In the genomic region with DNA sequence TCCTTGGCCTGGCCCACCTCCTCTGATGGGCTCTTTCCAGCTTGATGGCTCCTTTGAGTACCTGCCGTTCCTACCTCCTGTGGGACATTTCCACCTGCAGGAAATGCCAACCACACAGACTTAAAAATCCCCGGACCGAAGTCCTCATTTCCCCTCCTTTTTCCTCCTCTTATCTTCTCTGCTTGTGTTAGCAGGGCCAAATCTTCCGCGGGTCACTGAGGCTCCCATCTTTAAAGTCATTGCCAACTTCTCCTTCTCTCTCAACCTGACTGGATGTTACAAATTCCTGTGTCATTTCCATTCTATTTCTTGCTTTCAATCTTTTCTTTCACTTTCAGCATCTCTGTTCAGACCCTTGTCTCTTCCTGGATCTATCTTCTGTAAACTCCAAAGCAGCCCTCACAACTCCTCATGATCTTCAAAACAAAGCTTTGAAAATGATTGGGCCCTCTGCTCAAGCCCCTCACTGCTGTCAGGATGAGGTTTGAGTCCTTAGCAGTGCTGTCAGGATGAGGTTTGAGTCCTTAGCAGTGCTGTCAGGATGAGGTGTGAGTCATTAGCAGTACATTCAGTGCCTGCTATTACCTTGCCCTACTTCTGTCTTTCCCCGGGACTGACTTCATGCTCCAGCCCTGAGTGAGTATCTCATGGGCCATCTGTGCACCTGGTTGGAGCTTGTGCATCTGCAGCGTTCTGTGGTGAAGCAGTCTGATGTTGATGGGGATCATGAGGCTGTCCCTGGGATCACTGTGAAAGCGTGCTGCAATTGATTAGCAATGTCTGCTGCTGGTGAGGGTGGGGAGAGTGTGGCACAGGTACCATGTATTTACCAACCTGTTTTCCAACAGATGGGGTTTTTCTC, we compare ENCODE assay signal across 13 cellular contexts.
A peak's percentile ranks its signal among the peaks of the same experiment; 100 is the strongest.
DNase-seq lines count a peak whose midpoint lies in the region; ATAC-seq and TF ChIP-seq lines count a peak whose summit lies in the region.
"Had no signal": no experiment of that assay in that cellular context is flagged by ENCODE, and none has a peak within 500 bp of the region (broad histone marks: within the 10 kb centered on the region; RNA-seq: fewer than 3 reads in every experiment).

No MANE protein-coding gene starts in this region.

- no peaks in the 10 kb centered on the region for H3K27me3 ChIP-seq in OCI-LY3 (ENCODE audit: low read depth, low read length)
- H3K27me3 ChIP-seq: ascending aorta had no signal

- peaks cover 38% of the 10 kb centered on the region for H3K4me1 ChIP-seq in OCI-LY3 (ENCODE audit: low read length)
- H3K4me1 ChIP-seq: ascending aorta, gastroesophageal sphincter had no signal

- no peaks in the 10 kb centered on the region for H3K79me2 ChIP-seq in OCI-LY3 (ENCODE audit: low read length)

- no peak for DNase-seq in activated CD8-positive, alpha-beta memory T cell treated with anti-CD3 and anti-CD28 coated beads, Interleukin-2, amount 10 ng/mL, durations not matched to agents 7 days and 5 days
- DNase-seq in activated CD8-positive, alpha-beta memory T cell treated with anti-CD3 and anti-CD28 coated beads for 24 hours: no peak
- DNase-seq in coronary artery (ENCODE audit: low spot score) (peak; percentile 52), progenitor cell of endocrine pancreas (ENCODE audit: low spot score, unreplicated experiment) (no peak), midbrain (lab: John Stamatoyannopoulos, UW) (no peak)
- no peak for DNase-seq in stimulated activated effector memory CD8-positive, alpha-beta T cell treated with anti-CD3 and anti-CD28 coated beads, Interleukin-12 subunit alpha, Interleukin-12 subunit beta, amount 100 ng/mL, for 72 hours (ENCODE audit: low spot score in 2 of 2)
- DNase-seq: effector CD4-positive, alpha-beta T cell; KG1; NCI-H2029 treated with DMSO at 0.1 percent for 48 hours had no signal

- H3K36me3 ChIP-seq in OCI-LY3 (replicated peaks; ENCODE audit: low read depth, low read length): no peaks in the 10 kb centered on the region
- H3K36me3 ChIP-seq: ascending aorta, gastroesophageal sphincter had no signal

- no peaks in the 10 kb centered on the region for H3K36me3 Mint-ChIP-seq in activated CD8-positive, alpha-beta memory T cell treated with anti-CD3 and anti-CD28 coated beads, Interleukin-2, amount 10 ng/mL, durations not matched to agents 7 days and 5 days
- H3K36me3 Mint-ChIP-seq in stimulated activated effector memory CD8-positive, alpha-beta T cell treated with anti-CD3 and anti-CD28 coated beads, Interleukin-12 subunit alpha, Interleukin-12 subunit beta, amount 100 ng/mL, for 72 hours: no peaks in the 10 kb centered on the region
- no peaks in the 10 kb centered on the region for H3K36me3 Mint-ChIP-seq in progenitor cell of endocrine pancreas (ENCODE audit: insufficient read depth)

- H3K9me3 ChIP-seq in OCI-LY3 (ENCODE audit: insufficient read depth, low read length): no peaks in the 10 kb centered on the region
- H3K9me3 ChIP-seq: ascending aorta, gastroesophageal sphincter had no signal

- H3K9me3 Mint-ChIP-seq in activated CD8-positive, alpha-beta memory T cell treated with anti-CD3 and anti-CD28 coated beads, Interleukin-2, amount 10 ng/mL, durations not matched to agents 7 days and 5 days (ENCODE audit: low read depth): no peaks in the 10 kb centered on the region
- H3K9me3 Mint-ChIP-seq in stimulated activated effector memory CD8-positive, alpha-beta T cell treated with anti-CD3 and anti-CD28 coated beads, Interleukin-12 subunit alpha, Interleukin-12 subunit beta, amount 100 ng/mL, for 72 hours: no peaks in the 10 kb centered on the region
- H3K9me3 Mint-ChIP-seq in progenitor cell of endocrine pancreas (ENCODE audit: low read depth): no peaks in the 10 kb centered on the region

- no peak overlapping the region for H3K4me2 ChIP-seq in OCI-LY3 (ENCODE audit: low read length)

- no peaks in the 10 kb centered on the region for H4K20me1 ChIP-seq in OCI-LY3 (ENCODE audit: insufficient read depth, low read length)

- H3K27ac ChIP-seq in OCI-LY3 (ENCODE audit: low read length) (no peak overlapping the region), coronary artery (no peak overlapping the region)
- H3K27ac ChIP-seq: ascending aorta, gastroesophageal sphincter had no signal

- H3K9ac ChIP-seq in OCI-LY3 (ENCODE audit: low read length): no peak overlapping the region

- peak; percentile 66 for ATAC-seq in activated CD8-positive, alpha-beta memory T cell treated with anti-CD3 and anti-CD28 coated beads, Interleukin-2, amount 10 ng/mL, durations not matched to agents 7 days and 5 days
- peak; percentile 85 for ATAC-seq in stimulated activated effector memory CD8-positive, alpha-beta T cell treated with anti-CD3 and anti-CD28 coated beads, Interleukin-12 subunit alpha, Interleukin-12 subunit beta, amount 100 ng/mL, for 72 hours
- ATAC-seq in HG03432 (IDR thresholded peaks at IDR 0.05; ENCODE audit: unreplicated experiment): no peak
- ATAC-seq: gastroesophageal sphincter had no signal

- CTCF ChIA-PET in activated CD8-positive, alpha-beta memory T cell treated with anti-CD3 and anti-CD28 coated beads, Interleukin-2, amount 10 ng/mL, durations not matched to agents 7 days and 5 days (lab: Charles Lee): interaction anchor here (0.9 to 4.2 kb wide), 5 partner anchors 10 to 180 kb away, joined by 3 to 18 read pairs (median 4); no protein-coding TSS in a partner anchor

- H3K4me3 Mint-ChIP-seq in activated CD8-positive, alpha-beta memory T cell treated with anti-CD3 and anti-CD28 coated beads, Interleukin-2, amount 10 ng/mL, durations not matched to agents 7 days and 5 days: no peak overlapping the region
- no peak overlapping the region for H3K4me3 Mint-ChIP-seq in stimulated activated effector memory CD8-positive, alpha-beta T cell treated with anti-CD3 and anti-CD28 coated beads, Interleukin-12 subunit alpha, Interleukin-12 subunit beta, amount 100 ng/mL, for 72 hours
- H3K4me3 Mint-ChIP-seq in progenitor cell of endocrine pancreas (ENCODE audit: low read depth): no peak overlapping the region

- no peak overlapping the region for H3K4me3 ChIP-seq in OCI-LY3 (ENCODE audit: low read length)
- no peak overlapping the region for H3K4me3 ChIP-seq in coronary artery
- H3K4me3 ChIP-seq: ascending aorta, gastroesophageal sphincter had no signal

- peak overlapping the region; percentile 29 for H3K27ac Mint-ChIP-seq in activated CD8-positive, alpha-beta memory T cell treated with anti-CD3 and anti-CD28 coated beads, Interleukin-2, amount 10 ng/mL, durations not matched to agents 7 days and 5 days
- no peak overlapping the region for H3K27ac Mint-ChIP-seq in stimulated activated effector memory CD8-positive, alpha-beta T cell treated with anti-CD3 and anti-CD28 coated beads, Interleukin-12 subunit alpha, Interleukin-12 subunit beta, amount 100 ng/mL, for 72 hours
- no peak overlapping the region for H3K27ac Mint-ChIP-seq in progenitor cell of endocrine pancreas

- H3K27me3 Mint-ChIP-seq in activated CD8-positive, alpha-beta memory T cell treated with anti-CD3 and anti-CD28 coated beads, Interleukin-2, amount 10 ng/mL, durations not matched to agents 7 days and 5 days: peaks cover 11% of the 10 kb centered on the region
- H3K27me3 Mint-ChIP-seq in progenitor cell of endocrine pancreas: peaks cover 19% of the 10 kb centered on the region

- peaks cover 25% of the 10 kb centered on the region for H3K4me1 Mint-ChIP-seq in activated CD8-positive, alpha-beta memory T cell treated with anti-CD3 and anti-CD28 coated beads, Interleukin-2, amount 10 ng/mL, durations not matched to agents 7 days and 5 days
- H3K4me1 Mint-ChIP-seq in stimulated activated effector memory CD8-positive, alpha-beta T cell treated with anti-CD3 and anti-CD28 coated beads, Interleukin-12 subunit alpha, Interleukin-12 subunit beta, amount 100 ng/mL, for 72 hours: peaks cover 14% of the 10 kb centered on the region
- H3K4me1 Mint-ChIP-seq in progenitor cell of endocrine pancreas (ENCODE audit: low read depth): no peaks in the 10 kb centered on the region

- TF ChIP-seq CTCF in OCI-LY3 (IDR thresholded peaks at IDR 0.05; ENCODE audit: low read depth, low read length) (no peak), coronary artery (IDR thresholded peaks at IDR 0.05) (no peak), progenitor cell of endocrine pancreas (IDR thresholded peaks at IDR 0.05; ENCODE audit: unreplicated experiment) (no peak)

- H2AFZ ChIP-seq in OCI-LY3 (ENCODE audit: low read depth, low read length): peak overlapping the region; percentile 19; the same call in 1 of the 2 replicates
